35 cellular contexts compared by ENCODE assay signal in genomic region chr4:16758816-16759215, GRCh38.
DNase-seq lines count a peak whose midpoint lies in the region; ATAC-seq and TF ChIP-seq lines count a peak whose summit lies in the region.
"Had no signal": no experiment of that assay in that cellular context is flagged by ENCODE, and none has a peak within 500 bp of the region (broad histone marks: within the 10 kb centered on the region; RNA-seq: fewer than 3 reads in every experiment).

No MANE protein-coding gene starts in this region.

- H3K9me3 Mint-ChIP-seq in GM23338 (no peaks in the 10 kb centered on the region), nephron (no peaks in the 10 kb centered on the region)
- H3K9me3 Mint-ChIP-seq: CD4-positive, alpha-beta T cell; CD4-positive, CD25-positive, alpha-beta regulatory T cell; CD8-positive, alpha-beta T cell had no signal

- no peaks in the 10 kb centered on the region for H3K9me3 ChIP-seq in neural cell (ENCODE audit: low read length)
- peaks cover 2% of the 10 kb centered on the region for H3K9me3 ChIP-seq in trophoblast cell (ENCODE audit: insufficient read depth, low read depth, low read length)
- H3K9me3 ChIP-seq: A549, BLaER1, Caco-2 had no signal

- H3K4me1 Mint-ChIP-seq in GM23338 = peaks cover 36% of the 10 kb centered on the region
- peaks cover 67% of the 10 kb centered on the region for H3K4me1 Mint-ChIP-seq in nephron
- H3K4me1 Mint-ChIP-seq: B cell; CD14-positive monocyte; CD4-positive, alpha-beta memory T cell; CD4-positive, CD25-positive, alpha-beta regulatory T cell; CD8-positive, alpha-beta memory T cell had no signal

- ATAC-seq in GM23338 (no peak), GM19395 (IDR thresholded peaks at IDR 0.05; ENCODE audit: unreplicated experiment) (no peak)
- ATAC-seq: A549; CD8-positive, alpha-beta T cell had no signal

- no peak overlapping the region for H4K12ac ChIP-seq in trophoblast cell (ENCODE audit: low read depth, low read length)

- no peaks in the 10 kb centered on the region for H3K27me3 Mint-ChIP-seq in GM23338 (ENCODE audit: insufficient read depth, low read depth, poor library complexity)
- H3K27me3 Mint-ChIP-seq in nephron (ENCODE audit: low read depth) = no peaks in the 10 kb centered on the region
- H3K27me3 Mint-ChIP-seq: B cell; CD4-positive, alpha-beta T cell had no signal

- peaks cover 26% of the 10 kb centered on the region for H3K36me3 Mint-ChIP-seq in GM23338 (ENCODE audit: low read depth)
- peaks cover 33% of the 10 kb centered on the region for H3K36me3 Mint-ChIP-seq in nephron (ENCODE audit: low read depth)
- H3K36me3 Mint-ChIP-seq: CD14-positive monocyte; CD4-positive, alpha-beta memory T cell; CD4-positive, CD25-positive, alpha-beta regulatory T cell; CD8-positive, alpha-beta memory T cell; CD8-positive, alpha-beta T cell had no signal

- H3K4me1 ChIP-seq in GM23338 (ENCODE audit: insufficient read depth) = peaks cover 14% of the 10 kb centered on the region
- peaks cover 0 to 3% of the 10 kb centered on the region in 2 experiments for H3K4me1 ChIP-seq in trophoblast cell (ENCODE audit: control insufficient read depth in 1 of 2, insufficient read depth in 2 of 2, low read length in 2 of 2)
- H3K4me1 ChIP-seq: A549, BLaER1, Caco-2 had no signal

- H3K4ac ChIP-seq in trophoblast cell (ENCODE audit: low read depth, low read length) = no peak overlapping the region

- H2AFZ ChIP-seq in GM23338 (no peak overlapping the region), neural cell (ENCODE audit: low read depth, low read length) (no peak overlapping the region), trophoblast cell (ENCODE audit: insufficient read depth, low read length, poor library complexity) (no peak overlapping the region)

- no peak overlapping the region for H2BK120ac ChIP-seq in trophoblast cell (ENCODE audit: insufficient read depth, low read length, poor library complexity)

- H3K9me2 ChIP-seq in GM23338 (ENCODE audit: insufficient read depth) (peaks cover 5% of the 10 kb centered on the region; the same call in 1 of the 2 replicates), neural cell (ENCODE audit: insufficient read depth, low read length) (no peaks in the 10 kb centered on the region)

- H2AK5ac ChIP-seq in trophoblast cell (ENCODE audit: low read length) = no peak overlapping the region

- H3K79me1 ChIP-seq in trophoblast cell (ENCODE audit: low read length) = no peaks in the 10 kb centered on the region

- TF ChIP-seq CTCF in GM23338 (conservative IDR thresholded peaks at IDR 0.05; ENCODE audit: low read depth in 2 of 2) (no peak), nephron (IDR thresholded peaks at IDR 0.05; ENCODE audit: unreplicated experiment in 3 of 3) (no peak), neural cell (IDR thresholded peaks at IDR 0.05; ENCODE audit: poor library complexity, severe bottlenecking) (no peak)

- H3K9ac ChIP-seq in neural cell (ENCODE audit: low read length) = peak overlapping the region; percentile 7
- H3K9ac ChIP-seq in trophoblast cell (ENCODE audit: low read length) = no peak overlapping the region
- H3K9ac ChIP-seq: BLaER1; BLaER1 treated with 17β-estradiol and CSF1 and Interleukin-3, amounts not matched to agents 10 nM and 100 nM had no signal

- H3K4me3 Mint-ChIP-seq in GM23338 (no peak overlapping the region), nephron (no peak overlapping the region)
- H3K4me3 Mint-ChIP-seq: B cell; CD14-positive monocyte; CD4-positive, alpha-beta memory T cell; CD4-positive, alpha-beta T cell; CD4-positive, CD25-positive, alpha-beta regulatory T cell; CD8-positive, alpha-beta memory T cell; CD8-positive, alpha-beta T cell had no signal

- no peaks in the 10 kb centered on the region; the same call in 1 of the 2 replicates for H3K79me2 ChIP-seq in GM23338 (replicated peaks; ENCODE audit: insufficient read depth)
- no peaks in the 10 kb centered on the region for H3K79me2 ChIP-seq in neural cell (replicated peaks; ENCODE audit: insufficient read depth, low read length)
- H3K79me2 ChIP-seq in trophoblast cell (ENCODE audit: control insufficient read depth, insufficient read depth, low read length, poor library complexity) = no peaks in the 10 kb centered on the region

- no peak overlapping the region for H4K91ac ChIP-seq in trophoblast cell (ENCODE audit: low read depth, low read length)

- H3F3A ChIP-seq in GM23338 (replicated peaks; ENCODE audit: low read depth) = no peaks in the 10 kb centered on the region
- peaks cover 6% of the 10 kb centered on the region for H3F3A ChIP-seq in neural cell (ENCODE audit: insufficient read depth, low read length, poor library complexity, severe bottlenecking)

- H4K8ac ChIP-seq in trophoblast cell (ENCODE audit: low read depth, low read length) = no peak overlapping the region

- H3K27ac Mint-ChIP-seq in GM23338 (no peak overlapping the region), nephron (peak overlapping the region; percentile 97 to 98 (median 97))
- H3K27ac Mint-ChIP-seq: B cell; CD14-positive monocyte; CD4-positive, alpha-beta memory T cell; CD4-positive, alpha-beta T cell; CD4-positive, CD25-positive, alpha-beta regulatory T cell; CD8-positive, alpha-beta memory T cell; CD8-positive, alpha-beta T cell had no signal

- TF ChIP-seq EP300 in neural cell (conservative IDR thresholded peaks at IDR 0.05; ENCODE audit: poor library complexity, severe bottlenecking) = peak; percentile 96

- DNase-seq in GM23338 (ENCODE audit: low spot score) (no peak), caudate nucleus (lab: John Stamatoyannopoulos, UW) (no peak), trophoblast cell (no peak), germinal center (ENCODE audit: low spot score) (no peak)
- DNase-seq in activated T-cell treated with anti-CD3 and anti-CD28 coated beads, Interleukin-2, amount 50 U/mL, for 1 hour = no peak
- DNase-seq: 8988T; ACHN; AML-193; BE2C; C1 segment of cervical spinal cord; Caco-2; Calu3; CD4-positive, alpha-beta memory T cell; CD4-positive, alpha-beta T cell; CD4-positive, CD25-positive, alpha-beta regulatory T cell; CD8-positive, alpha-beta memory T cell; CD8-positive, alpha-beta T cell; COR-L47; DMS 273 treated with DMSO at 0.1 percent for 48 hours; DMS153; DMS53; DMS79; DMS79 treated with DMSO at 0.1 percent for 48 hours; DND-41; EL had no signal

- no CpG with 5 or more reads among the region's 8 CpGs for WGBS in trophoblast cell (ENCODE audit: extremely low coverage, insufficient coverage, insufficient read length)

- no peak overlapping the region for H2BK5ac ChIP-seq in trophoblast cell (ENCODE audit: low read depth, low read length, poor library complexity)

- 0 out of 2 replicates have a peak overlapping the region, but pooled peaks have one; percentile 39 for H3K27ac ChIP-seq in GM23338 (ENCODE audit: low read depth)
- peak overlapping the region; percentile 2 for H3K27ac ChIP-seq in caudate nucleus (ENCODE audit: low read depth, low read length)
- H3K27ac ChIP-seq in neural cell (ENCODE audit: low read length) = peak overlapping the region; percentile 93
- no peak overlapping the region for H3K27ac ChIP-seq in trophoblast cell (ENCODE audit: low read depth, low read length)
- H3K27ac ChIP-seq: 22Rv1; A549; BLaER1; BLaER1 treated with 17β-estradiol and CSF1 and Interleukin-3, amounts not matched to agents 10 nM and 100 nM; C4-2B had no signal

- no peak overlapping the region for H2BK12ac ChIP-seq in trophoblast cell (ENCODE audit: low read length)

- TF ChIP-seq RAD21 in neural cell (conservative IDR thresholded peaks at IDR 0.05) = peak; percentile 34

- no peak overlapping the region for H3K14ac ChIP-seq in trophoblast cell (ENCODE audit: low read length)

- H3K18ac ChIP-seq in trophoblast cell (ENCODE audit: low read length) = no peak overlapping the region

- H3K27me3 ChIP-seq in GM23338 (ENCODE audit: insufficient read depth) (no peaks in the 10 kb centered on the region), neural cell (ENCODE audit: insufficient read depth, low read depth, low read length) (no peaks in the 10 kb centered on the region), trophoblast cell (ENCODE audit: insufficient read depth, low read length) (no peaks in the 10 kb centered on the region)
- H3K27me3 ChIP-seq: BE2C; BLaER1; BLaER1 treated with 17β-estradiol and CSF1 and Interleukin-3, amounts not matched to agents 10 nM and 100 nM had no signal

- H3K4me3 ChIP-seq in GM23338 (no peak overlapping the region), neural cell (ENCODE audit: low read length) (peak overlapping the region; percentile 43), trophoblast cell (ENCODE audit: low read depth, low read length) (no peak overlapping the region)
- H3K4me3 ChIP-seq: A549; BLaER1; BLaER1 treated with 17β-estradiol and CSF1 and Interleukin-3, amounts not matched to agents 10 nM and 100 nM had no signal

- H3K23ac ChIP-seq in trophoblast cell (ENCODE audit: low read length) = no peak overlapping the region

- H3K4me2 ChIP-seq in GM23338 = no peak overlapping the region
- peak overlapping the region; percentile 20 for H3K4me2 ChIP-seq in neural cell (ENCODE audit: low read length)
- no peak overlapping the region for H3K4me2 ChIP-seq in trophoblast cell (ENCODE audit: low read length)
- H3K4me2 ChIP-seq: A549; BLaER1; BLaER1 treated with 17β-estradiol and CSF1 and Interleukin-3, amounts not matched to agents 10 nM and 100 nM had no signal

- H4K20me1 ChIP-seq in GM23338 (replicated peaks; ENCODE audit: insufficient read depth) (no peaks in the 10 kb centered on the region), neural cell (ENCODE audit: insufficient read depth) (no peaks in the 10 kb centered on the region)
- H4K20me1 ChIP-seq: BLaER1; BLaER1 treated with 17β-estradiol and CSF1 and Interleukin-3, amounts not matched to agents 10 nM and 100 nM had no signal

- H3K36me3 ChIP-seq in GM23338 (ENCODE audit: insufficient read depth) = no peaks in the 10 kb centered on the region
- no peaks in the 10 kb centered on the region for H3K36me3 ChIP-seq in neural cell (ENCODE audit: insufficient read depth, low read length)
- H3K36me3 ChIP-seq in trophoblast cell (ENCODE audit: control insufficient read depth in 1 of 2, insufficient read depth in 2 of 2, low read length in 2 of 2) = no peaks in the 10 kb centered on the region
- H3K36me3 ChIP-seq: BLaER1; BLaER1 treated with 17β-estradiol and CSF1 and Interleukin-3, amounts not matched to agents 10 nM and 100 nM had no signal

TF ChIP-seq in neural cell, 6 proteins besides CTCF, POLR2A, EP300 and RAD21 (continues in another document):
- TF ChIP-seq EZH2 (IDR thresholded peaks at IDR 0.05; ENCODE audit: borderline replicate concordance, insufficient read depth, low read length, poor library complexity, severe bottlenecking) = no peak
